Comparison of ENCODE assay signal across 9 cellular contexts in genomic region chr9:128911529-128912035, GRCh38. TPM values are rescaled to one million over a fixed set of nuclear protein-coding genes. Genes with fewer than 3 reads are reported as not detected.
DNase-seq lines count a peak whose midpoint lies in the region; ATAC-seq and TF ChIP-seq lines count a peak whose summit lies in the region.
"Had no signal": no experiment of that assay in that cellular context is flagged by ENCODE, and none has a peak within 500 bp of the region (broad histone marks: within the 10 kb centered on the region; RNA-seq: fewer than 3 reads in every experiment).

No MANE protein-coding gene starts in this region.

- H3K36me3 ChIP-seq in BJ (ENCODE audit: control insufficient read depth, insufficient read depth, low read length) (peaks cover 33% of the 10 kb centered on the region), HAP-1 (replicated peaks) (peaks cover 15% of the 10 kb centered on the region)

- H3K4me1 ChIP-seq in HAP-1: no peaks in the 10 kb centered on the region

- in situ Hi-C loops in HAP-1 (cut with MboI; ENCODE audit: low sequenced_read_pairs): no loop called here

- peaks cover 37% of the 10 kb centered on the region for H3K36me3 Mint-ChIP-seq in nephron progenitor cell (ENCODE audit: low read depth)

- H3K9me3 ChIP-seq in HAP-1: no peaks in the 10 kb centered on the region

- H3K27me3 ChIP-seq in BJ (ENCODE audit: control insufficient read depth, insufficient read depth, low read length) (no peaks in the 10 kb centered on the region), HAP-1 (ENCODE audit: low read depth) (no peaks in the 10 kb centered on the region)

- peaks cover 3% of the 10 kb centered on the region for H3K27me3 Mint-ChIP-seq in nephron progenitor cell (ENCODE audit: low read depth, poor library complexity)
- H3K27me3 Mint-ChIP-seq: IgD-negative memory B cell had no signal

- POLR2A ChIA-PET in BJ (lab: Charles Lee): no interaction called here

- peaks cover 31% of the 10 kb centered on the region for H3K4me1 Mint-ChIP-seq in nephron progenitor cell

- CTCF ChIA-PET in BJ (lab: Yijun Ruan, JAX): interaction anchor here (1.1 to 1.3 kb wide), 3 partner anchors 17 to 92 kb away, joined by 3 to 5 read pairs (median 3); no protein-coding TSS in a partner anchor

- no peak overlapping the region for H3K4me3 Mint-ChIP-seq in nephron progenitor cell
- H3K4me3 Mint-ChIP-seq: IgD-negative memory B cell had no signal

- no peak overlapping the region for H3K4me3 ChIP-seq in BJ (ENCODE audit: low read depth, low read length)
- no peak overlapping the region for H3K4me3 ChIP-seq in fibroblast of mammary gland (ENCODE audit: control insufficient read depth, low read depth, low read length)
- no peak overlapping the region for H3K4me3 ChIP-seq in HAP-1

- TF ChIP-seq CTCF in BJ (IDR thresholded peaks at IDR 0.05; ENCODE audit: insufficient read depth, low read depth, low read length) (no peak), fibroblast of mammary gland (conservative IDR thresholded peaks at IDR 0.05; ENCODE audit: control insufficient read depth, insufficient read depth, low read depth, low read length) (no peak), nephron progenitor cell (IDR thresholded peaks at IDR 0.05) (no peak)

- ATAC-seq in GM21737 (IDR thresholded peaks at IDR 0.05; ENCODE audit: unreplicated experiment): no peak

- peak overlapping the region; percentile 48 for H3K27ac Mint-ChIP-seq in nephron progenitor cell
- H3K27ac Mint-ChIP-seq: IgD-negative memory B cell had no signal

- no peaks in the 10 kb centered on the region for H3K9me3 Mint-ChIP-seq in nephron progenitor cell
- H3K9me3 Mint-ChIP-seq: IgD-negative memory B cell had no signal

- DNase-seq in BJ (ENCODE audit: low read depth) (peak; percentile 43), RPMI7951 (ENCODE audit: low read depth) (peak; percentile 68), fibroblast of mammary gland (ENCODE audit: low read depth) (peak; percentile 70), nephron progenitor cell (peak; percentile 23), NCI-H2227 treated with DMSO at 0.1 percent for 48 hours (lab: John Stamatoyannopoulos, UW) (no peak), HAP-1 (ENCODE audit: low spot score in 2 of 2) (no peak), ureter (ENCODE audit: low spot score) (no peak)

RNA-seq across cellular contexts. Expression of gene PHYHD1, which starts 9.2 kb away (rescaled TPM):
- polyA plus RNA-seq in BJ (2011; rRNA removed): 15.6 and 18.6 TPM in 2 replicates
- polyA minus RNA-seq in BJ (2011; rRNA and poly(A)+ RNA removed): 10.5 and 15.9 TPM in 2 replicates
- total RNA-seq in RPMI7951 (2014; rRNA removed; shearing (Covaris generic)): 1.7 and 1.8 TPM in 2 replicates
- total RNA-seq in ureter: 26.6 TPM

RNA-seq across cellular contexts. Expression of gene LRRC8A, which starts 29.6 kb away (rescaled TPM):
- polyA plus RNA-seq in BJ (2011; rRNA removed): 29.6 and 56.2 TPM in 2 replicates
- 38.4 and 42.7 TPM in 2 replicates for polyA minus RNA-seq in BJ (2011; rRNA and poly(A)+ RNA removed)
- 13.9 and 14.1 TPM in 2 replicates for total RNA-seq in RPMI7951 (2014; rRNA removed; shearing (Covaris generic))
- 37.1 TPM for total RNA-seq in ureter

RNA-seq across cellular contexts. Expression of gene KYAT1, which starts 29.8 kb away (rescaled TPM):
- polyA plus RNA-seq in BJ (2011; rRNA removed): 4.9 and 5.6 TPM in 2 replicates
- 1.7 and 5.0 TPM in 2 replicates for polyA minus RNA-seq in BJ (2011; rRNA and poly(A)+ RNA removed)
- total RNA-seq in RPMI7951 (2014; rRNA removed; shearing (Covaris generic)): 8.0 and 9.6 TPM in 2 replicates
- 13.0 TPM for total RNA-seq in ureter

RNA-seq across cellular contexts. Expression of gene DOLK, which starts 35.8 kb away (rescaled TPM):
- polyA plus RNA-seq in BJ (2011; rRNA removed): 37.2 and 47.0 TPM in 2 replicates
- 22.5 and 38.5 TPM in 2 replicates for polyA minus RNA-seq in BJ (2011; rRNA and poly(A)+ RNA removed)
- 16.1 and 16.2 TPM in 2 replicates for total RNA-seq in RPMI7951 (2014; rRNA removed; shearing (Covaris generic))
- total RNA-seq in ureter: 14.2 TPM

RNA-seq across cellular contexts. Expression of gene NUP188, which starts 35.9 kb away (rescaled TPM):
- 34.9 and 49.2 TPM in 2 replicates for polyA plus RNA-seq in BJ (2011; rRNA removed)
- polyA minus RNA-seq in BJ (2011; rRNA and poly(A)+ RNA removed): 83.1 and 96.7 TPM in 2 replicates
- 28.9 and 33.4 TPM in 2 replicates for total RNA-seq in RPMI7951 (2014; rRNA removed; shearing (Covaris generic))
- 52.1 TPM for total RNA-seq in ureter

Comparison
In these comparisons a context has a peak if more than half of its experiments do, and no peak if none do; other contexts are left out.
1. DNase-seq: peak in BJ (single experiment), RPMI7951 (single experiment), fibroblast of mammary gland (single experiment) and nephron progenitor cell (single experiment); none in NCI-H2227 treated with DMSO at 0.1 percent for 48 hours (single experiment), HAP-1 (0 of 2) and ureter (single experiment).